13 cellular contexts compared by ENCODE assay signal in genomic region chr19:2554856-2555255, GRCh38.
DNase-seq lines count a peak whose midpoint lies in the region; ATAC-seq and TF ChIP-seq lines count a peak whose summit lies in the region.
"Had no signal": no experiment of that assay in that cellular context is flagged by ENCODE, and none has a peak within 500 bp of the region (broad histone marks: within the 10 kb centered on the region; RNA-seq: fewer than 3 reads in every experiment).

No MANE protein-coding gene starts in this region.

- H3K79me2 ChIP-seq in GM23248 (ENCODE audit: insufficient read depth) (no peaks in the 10 kb centered on the region), OCI-LY3 (ENCODE audit: low read length) (no peaks in the 10 kb centered on the region)

- 68% methylated on average over 6 of the region's 6 CpGs for WGBS in GM23248 (ENCODE audit: low coverage in 1 of 2, low lambda C conversion rate in 2 of 2, missing lambda C conversion rate in 2 of 2), 2 experiments

- no peaks in the 10 kb centered on the region for H3K36me3 ChIP-seq in GM23248 (ENCODE audit: low read depth)
- no peaks in the 10 kb centered on the region for H3K36me3 ChIP-seq in OCI-LY3 (replicated peaks; ENCODE audit: low read depth, low read length)
- H3K36me3 ChIP-seq: esophagus muscularis mucosa had no signal

- in situ Hi-C loops in GM23248 (cut with MboI) = no loop called here

- no peaks in the 10 kb centered on the region for H3K27me3 Mint-ChIP-seq in stimulated activated naive B cell treated with anti-CD40 and anti-IgM and Interleukin-4, amounts not matched to agents 10 μg/mL and 1 μg/mL and 100 μg/mL, for 72 hours
- H3K27me3 Mint-ChIP-seq: activated T-cell treated with anti-CD3 and anti-CD28 coated beads, Interleukin-2, amount 50 U/mL, for 24 hours; naive thymus-derived CD4-positive, alpha-beta T cell had no signal

- no peaks in the 10 kb centered on the region for H3K9me3 Mint-ChIP-seq in stimulated activated naive B cell treated with anti-CD40 and anti-IgM and Interleukin-4, amounts not matched to agents 10 μg/mL and 1 μg/mL and 100 μg/mL, for 72 hours
- H3K9me3 Mint-ChIP-seq: activated T-cell treated with anti-CD3 and anti-CD28 coated beads, Interleukin-2, amount 50 U/mL, for 24 hours had no signal

- H3K9me2 ChIP-seq in GM23248 (ENCODE audit: insufficient read depth) = no peaks in the 10 kb centered on the region

- H4K20me1 ChIP-seq in GM23248 (ENCODE audit: insufficient read depth) (no peaks in the 10 kb centered on the region), OCI-LY3 (ENCODE audit: insufficient read depth, low read length) (no peaks in the 10 kb centered on the region)

- TF ChIP-seq CTCF in OCI-LY3 (IDR thresholded peaks at IDR 0.05; ENCODE audit: low read depth, low read length) (no peak), fibroblast of mammary gland (conservative IDR thresholded peaks at IDR 0.05; ENCODE audit: control insufficient read depth, insufficient read depth, low read depth, low read length) (no peak)

- peak overlapping the region; percentile 9 for H3K27ac Mint-ChIP-seq in stimulated activated naive B cell treated with anti-CD40 and anti-IgM and Interleukin-4, amounts not matched to agents 10 μg/mL and 1 μg/mL and 100 μg/mL, for 72 hours
- H3K27ac Mint-ChIP-seq: activated T-cell treated with anti-CD3 and anti-CD28 coated beads, Interleukin-2, amount 50 U/mL, for 24 hours had no signal

- no peak overlapping the region for H3K9ac ChIP-seq in GM23248
- no peak overlapping the region for H3K9ac ChIP-seq in OCI-LY3 (ENCODE audit: low read length)

- H3K9me3 ChIP-seq in GM23248 (ENCODE audit: low read depth) (no peaks in the 10 kb centered on the region), OCI-LY3 (ENCODE audit: insufficient read depth, low read length) (no peaks in the 10 kb centered on the region)
- H3K9me3 ChIP-seq: esophagus muscularis mucosa had no signal

- H3F3A ChIP-seq in GM23248 (ENCODE audit: insufficient read depth) = peaks cover 7% of the 10 kb centered on the region; the same call in 1 of the 2 replicates

- H3K4me1 ChIP-seq in GM23248 (ENCODE audit: insufficient read depth) (peaks cover 13% of the 10 kb centered on the region), OCI-LY3 (ENCODE audit: low read length) (peaks cover 40% of the 10 kb centered on the region)

- no peak overlapping the region for H3K4me3 Mint-ChIP-seq in stimulated activated naive B cell treated with anti-CD40 and anti-IgM and Interleukin-4, amounts not matched to agents 10 μg/mL and 1 μg/mL and 100 μg/mL, for 72 hours
- H3K4me3 Mint-ChIP-seq: activated T-cell treated with anti-CD3 and anti-CD28 coated beads, Interleukin-2, amount 50 U/mL, for 24 hours; naive thymus-derived CD4-positive, alpha-beta T cell had no signal

- DNase-seq in GM23248 (peak; percentile 38), fibroblast of mammary gland (ENCODE audit: low read depth) (peak; percentile 24), HUDEP-2 (lab: John Stamatoyannopoulos, UW; ENCODE audit: unreplicated experiment in 76 of 76) (no peak)
- no peak for DNase-seq in stimulated activated naive B cell treated with anti-CD40 and anti-IgM and Interleukin-4, amounts not matched to agents 10 μg/mL and 1 μg/mL and 100 μg/mL, for 72 hours
- DNase-seq in activated T-cell treated with anti-CD3 and anti-CD28 coated beads, Interleukin-2, amount 50 U/mL, for 48 hours = no peak
- DNase-seq: activated T-cell treated with anti-CD3 and anti-CD28 coated beads, Interleukin-2, amount 50 U/mL, for 24 hours; naive thymus-derived CD4-positive, alpha-beta T cell; NCI-H226; stimulated activated CD8-positive, alpha-beta memory T cell treated with anti-CD3 and anti-CD28 coated beads, Interleukin-4, amount 100 ng/mL, for 48 hours had no signal

- peaks cover 31 to 51% of the 10 kb centered on the region in 2 donors for H3K4me1 Mint-ChIP-seq in stimulated activated naive B cell treated with anti-CD40 and anti-IgM and Interleukin-4, amounts not matched to agents 10 μg/mL and 1 μg/mL and 100 μg/mL, for 72 hours

- no peak overlapping the region for H3K4me2 ChIP-seq in GM23248 (ENCODE audit: unreplicated experiment)
- H3K4me2 ChIP-seq in OCI-LY3 (ENCODE audit: low read length) = peak overlapping the region; percentile 34

- ATAC-seq in stimulated activated naive B cell treated with anti-CD40 and anti-IgM and Interleukin-4, amounts not matched to agents 10 μg/mL and 1 μg/mL and 100 μg/mL, for 72 hours (replicated peaks) = no peak
- ATAC-seq in GM19455 (IDR thresholded peaks at IDR 0.05; ENCODE audit: unreplicated experiment) = no peak
- ATAC-seq: naive thymus-derived CD4-positive, alpha-beta T cell had no signal

- H3K36me3 Mint-ChIP-seq in stimulated activated naive B cell treated with anti-CD40 and anti-IgM and Interleukin-4, amounts not matched to agents 10 μg/mL and 1 μg/mL and 100 μg/mL, for 72 hours = no peaks in the 10 kb centered on the region
- H3K36me3 Mint-ChIP-seq: naive thymus-derived CD4-positive, alpha-beta T cell had no signal

- no peak overlapping the region for H2AFZ ChIP-seq in GM23248
- H2AFZ ChIP-seq in OCI-LY3 (ENCODE audit: low read depth, low read length) = no peak overlapping the region

- no peak overlapping the region for H3K27ac ChIP-seq in GM23248
- H3K27ac ChIP-seq in OCI-LY3 (ENCODE audit: low read length) = no peak overlapping the region
- H3K27ac ChIP-seq: VCaP had no signal

- H3K4me3 ChIP-seq in GM23248 (no peak overlapping the region), OCI-LY3 (ENCODE audit: low read length) (0 out of 2 replicates have a peak overlapping the region, but pooled peaks have one; percentile 10), fibroblast of mammary gland (ENCODE audit: control insufficient read depth, low read depth, low read length) (no peak overlapping the region)
- H3K4me3 ChIP-seq: esophagus muscularis mucosa had no signal

- H3K27me3 ChIP-seq in GM23248 (replicated peaks; ENCODE audit: insufficient read depth) (no peaks in the 10 kb centered on the region), OCI-LY3 (ENCODE audit: low read depth, low read length) (no peaks in the 10 kb centered on the region)
- H3K27me3 ChIP-seq: esophagus muscularis mucosa had no signal

Comparison
In these comparisons a context has a peak if more than half of its experiments do, and no peak if none do; other contexts are left out.
1. DNase-seq: peak in GM23248 (single experiment) and fibroblast of mammary gland (single experiment); none in stimulated activated naive B cell treated with anti-CD40 and anti-IgM and Interleukin-4, amounts not matched to agents 10 μg/mL and 1 μg/mL and 100 μg/mL, for 72 hours (single experiment), HUDEP-2 (0 of 76) and activated T-cell treated with anti-CD3 and anti-CD28 coated beads, Interleukin-2, amount 50 U/mL, for 48 hours (0 of 2).